2 cellular contexts compared by ENCODE assay signal in the genomic region with DNA sequence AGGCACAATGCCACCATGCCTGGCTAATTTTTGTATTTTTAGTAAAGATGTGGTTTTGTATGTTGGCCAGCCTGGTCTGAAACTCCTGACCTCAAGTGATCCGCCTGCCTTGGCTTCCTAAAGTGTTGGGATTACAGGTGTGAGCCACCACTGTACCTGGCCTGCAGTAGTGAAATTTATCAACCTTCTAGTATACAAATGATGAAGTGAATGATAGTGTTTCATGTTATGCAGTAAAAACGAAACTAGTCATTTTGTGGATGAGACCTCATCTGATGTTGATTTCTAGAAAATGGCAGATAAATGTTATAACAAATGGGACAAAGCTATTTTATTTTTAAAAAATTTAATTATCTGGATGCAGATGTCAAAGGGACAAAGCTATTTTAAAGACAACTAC.
TF ChIP-seq lines count a peak whose summit lies in the region.

No MANE protein-coding gene starts in this region.

TF ChIP-seq in GM12878, 131 proteins besides CTCF, POLR2A, EP300 and RAD21 (continues in another document):
- TF ChIP-seq CBFB (IDR thresholded peaks at IDR 0.05; ENCODE audit: low read depth) (no peak), MYB (IDR thresholded peaks at IDR 0.05; ENCODE audit: borderline replicate concordance, low read depth, low read length) (no peak), JUND (IDR thresholded peaks at IDR 0.05; ENCODE audit: low read depth, low read length) (no peak), RFX5 (IDR thresholded peaks at IDR 0.05; ENCODE audit: low read depth, low read length) (no peak), JUNB (IDR thresholded peaks at IDR 0.05) (peak; percentile 53), EED (IDR thresholded peaks at IDR 0.05; ENCODE audit: low read depth) (0 out of 2 replicates have a peak, but pooled peaks have one; percentile 33), RELA (IDR thresholded peaks at IDR 0.05; ENCODE audit: borderline replicate concordance, partially characterized antibody) (no peak), FOXM1 (IDR thresholded peaks at IDR 0.05; ENCODE audit: low read depth, low read length) (no peak), PAX8 (IDR thresholded peaks at IDR 0.05) (no peak), MYC (IDR thresholded peaks at IDR 0.05; ENCODE audit: insufficient read depth, insufficient read length, insufficient replicate concordance, low read length, severe bottlenecking) (no peak), GABPA (IDR thresholded peaks at IDR 0.05; ENCODE audit: low read depth) (no peak), ZNF384 (IDR thresholded peaks at IDR 0.05; ENCODE audit: borderline replicate concordance, low read depth, low read length) (no peak), HDGF (IDR thresholded peaks at IDR 0.05) (no peak), IRF4 (IDR thresholded peaks at IDR 0.05; ENCODE audit: low read depth, low read length) (no peak), SREBF2 (IDR thresholded peaks at IDR 0.05; ENCODE audit: low read length) (no peak), BMI1 (IDR thresholded peaks at IDR 0.05; ENCODE audit: borderline replicate concordance) (no peak), SUZ12 (IDR thresholded peaks at IDR 0.05; ENCODE audit: unreplicated experiment) (no peak)
- TF ChIP-seq, protein P1, sequence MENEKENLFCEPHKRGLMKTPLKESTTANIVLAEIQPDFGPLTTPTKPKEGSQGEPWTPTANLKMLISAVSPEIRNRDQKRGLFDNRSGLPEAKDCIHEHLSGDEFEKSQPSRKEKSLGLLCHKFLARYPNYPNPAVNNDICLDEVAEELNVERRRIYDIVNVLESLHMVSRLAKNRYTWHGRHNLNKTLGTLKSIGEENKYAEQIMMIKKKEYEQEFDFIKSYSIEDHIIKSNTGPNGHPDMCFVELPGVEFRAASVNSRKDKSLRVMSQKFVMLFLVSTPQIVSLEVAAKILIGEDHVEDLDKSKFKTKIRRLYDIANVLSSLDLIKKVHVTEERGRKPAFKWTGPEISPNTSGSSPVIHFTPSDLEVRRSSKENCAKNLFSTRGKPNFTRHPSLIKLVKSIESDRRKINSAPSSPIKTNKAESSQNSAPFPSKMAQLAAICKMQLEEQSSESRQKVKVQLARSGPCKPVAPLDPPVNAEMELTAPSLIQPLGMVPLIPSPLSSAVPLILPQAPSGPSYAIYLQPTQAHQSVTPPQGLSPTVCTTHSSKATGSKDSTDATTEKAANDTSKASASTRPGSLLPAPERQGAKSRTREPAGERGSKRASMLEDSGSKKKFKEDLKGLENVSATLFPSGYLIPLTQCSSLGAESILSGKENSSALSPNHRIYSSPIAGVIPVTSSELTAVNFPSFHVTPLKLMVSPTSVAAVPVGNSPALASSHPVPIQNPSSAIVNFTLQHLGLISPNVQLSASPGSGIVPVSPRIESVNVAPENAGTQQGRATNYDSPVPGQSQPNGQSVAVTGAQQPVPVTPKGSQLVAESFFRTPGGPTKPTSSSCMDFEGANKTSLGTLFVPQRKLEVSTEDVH (IDR thresholded peaks at IDR 0.05; ENCODE audit: low read depth, partially characterized antibody) = no peak
- TF ChIP-seq, protein P2, sequence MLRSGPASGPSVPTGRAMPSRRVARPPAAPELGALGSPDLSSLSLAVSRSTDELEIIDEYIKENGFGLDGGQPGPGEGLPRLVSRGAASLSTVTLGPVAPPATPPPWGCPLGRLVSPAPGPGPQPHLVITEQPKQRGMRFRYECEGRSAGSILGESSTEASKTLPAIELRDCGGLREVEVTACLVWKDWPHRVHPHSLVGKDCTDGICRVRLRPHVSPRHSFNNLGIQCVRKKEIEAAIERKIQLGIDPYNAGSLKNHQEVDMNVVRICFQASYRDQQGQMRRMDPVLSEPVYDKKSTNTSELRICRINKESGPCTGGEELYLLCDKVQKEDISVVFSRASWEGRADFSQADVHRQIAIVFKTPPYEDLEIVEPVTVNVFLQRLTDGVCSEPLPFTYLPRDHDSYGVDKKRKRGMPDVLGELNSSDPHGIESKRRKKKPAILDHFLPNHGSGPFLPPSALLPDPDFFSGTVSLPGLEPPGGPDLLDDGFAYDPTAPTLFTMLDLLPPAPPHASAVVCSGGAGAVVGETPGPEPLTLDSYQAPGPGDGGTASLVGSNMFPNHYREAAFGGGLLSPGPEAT (IDR thresholded peaks at IDR 0.05; ENCODE audit: low read depth) = no peak
- TF ChIP-seq, protein P3, sequence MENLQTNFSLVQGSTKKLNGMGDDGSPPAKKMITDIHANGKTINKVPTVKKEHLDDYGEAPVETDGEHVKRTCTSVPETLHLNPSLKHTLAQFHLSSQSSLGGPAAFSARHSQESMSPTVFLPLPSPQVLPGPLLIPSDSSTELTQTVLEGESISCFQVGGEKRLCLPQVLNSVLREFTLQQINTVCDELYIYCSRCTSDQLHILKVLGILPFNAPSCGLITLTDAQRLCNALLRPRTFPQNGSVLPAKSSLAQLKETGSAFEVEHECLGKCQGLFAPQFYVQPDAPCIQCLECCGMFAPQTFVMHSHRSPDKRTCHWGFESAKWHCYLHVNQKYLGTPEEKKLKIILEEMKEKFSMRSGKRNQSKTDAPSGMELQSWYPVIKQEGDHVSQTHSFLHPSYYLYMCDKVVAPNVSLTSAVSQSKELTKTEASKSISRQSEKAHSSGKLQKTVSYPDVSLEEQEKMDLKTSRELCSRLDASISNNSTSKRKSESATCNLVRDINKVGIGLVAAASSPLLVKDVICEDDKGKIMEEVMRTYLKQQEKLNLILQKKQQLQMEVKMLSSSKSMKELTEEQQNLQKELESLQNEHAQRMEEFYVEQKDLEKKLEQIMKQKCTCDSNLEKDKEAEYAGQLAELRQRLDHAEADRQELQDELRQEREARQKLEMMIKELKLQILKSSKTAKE (IDR thresholded peaks at IDR 0.05; ENCODE audit: low read depth, poor library complexity, severe bottlenecking) = no peak
- TF ChIP-seq, protein P4, sequence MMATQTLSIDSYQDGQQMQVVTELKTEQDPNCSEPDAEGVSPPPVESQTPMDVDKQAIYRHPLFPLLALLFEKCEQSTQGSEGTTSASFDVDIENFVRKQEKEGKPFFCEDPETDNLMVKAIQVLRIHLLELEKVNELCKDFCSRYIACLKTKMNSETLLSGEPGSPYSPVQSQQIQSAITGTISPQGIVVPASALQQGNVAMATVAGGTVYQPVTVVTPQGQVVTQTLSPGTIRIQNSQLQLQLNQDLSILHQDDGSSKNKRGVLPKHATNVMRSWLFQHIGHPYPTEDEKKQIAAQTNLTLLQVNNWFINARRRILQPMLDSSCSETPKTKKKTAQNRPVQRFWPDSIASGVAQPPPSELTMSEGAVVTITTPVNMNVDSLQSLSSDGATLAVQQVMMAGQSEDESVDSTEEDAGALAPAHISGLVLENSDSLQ (IDR thresholded peaks at IDR 0.05) = no peak

TF ChIP-seq in WTC11, 78 proteins besides CTCF, POLR2A, EP300 and RAD21:
- TF ChIP-seq CREB1 (CRISPR knock-in tag; IDR thresholded peaks at IDR 0.05) = no peak
- TF ChIP-seq, protein P5, sequence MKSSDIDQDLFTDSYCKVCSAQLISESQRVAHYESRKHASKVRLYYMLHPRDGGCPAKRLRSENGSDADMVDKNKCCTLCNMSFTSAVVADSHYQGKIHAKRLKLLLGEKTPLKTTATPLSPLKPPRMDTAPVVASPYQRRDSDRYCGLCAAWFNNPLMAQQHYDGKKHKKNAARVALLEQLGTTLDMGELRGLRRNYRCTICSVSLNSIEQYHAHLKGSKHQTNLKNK (CRISPR knock-in tag; IDR thresholded peaks at IDR 0.05) = no peak
- no peak for TF ChIP-seq TCF7 (CRISPR knock-in tag; IDR thresholded peaks at IDR 0.05; ENCODE audit: low read depth)
- no peak for TF ChIP-seq CBFB (CRISPR knock-in tag; IDR thresholded peaks at IDR 0.05; ENCODE audit: low read depth)
- TF ChIP-seq, protein P6, sequence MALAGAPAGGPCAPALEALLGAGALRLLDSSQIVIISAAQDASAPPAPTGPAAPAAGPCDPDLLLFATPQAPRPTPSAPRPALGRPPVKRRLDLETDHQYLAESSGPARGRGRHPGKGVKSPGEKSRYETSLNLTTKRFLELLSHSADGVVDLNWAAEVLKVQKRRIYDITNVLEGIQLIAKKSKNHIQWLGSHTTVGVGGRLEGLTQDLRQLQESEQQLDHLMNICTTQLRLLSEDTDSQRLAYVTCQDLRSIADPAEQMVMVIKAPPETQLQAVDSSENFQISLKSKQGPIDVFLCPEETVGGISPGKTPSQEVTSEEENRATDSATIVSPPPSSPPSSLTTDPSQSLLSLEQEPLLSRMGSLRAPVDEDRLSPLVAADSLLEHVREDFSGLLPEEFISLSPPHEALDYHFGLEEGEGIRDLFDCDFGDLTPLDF (CRISPR knock-in tag; IDR thresholded peaks at IDR 0.05) = no peak
- TF ChIP-seq SOX15 (CRISPR knock-in tag; IDR thresholded peaks at IDR 0.05) = no peak
- TF ChIP-seq, protein P7, sequence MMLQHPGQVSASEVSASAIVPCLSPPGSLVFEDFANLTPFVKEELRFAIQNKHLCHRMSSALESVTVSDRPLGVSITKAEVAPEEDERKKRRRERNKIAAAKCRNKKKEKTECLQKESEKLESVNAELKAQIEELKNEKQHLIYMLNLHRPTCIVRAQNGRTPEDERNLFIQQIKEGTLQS (CRISPR knock-in tag; conservative IDR thresholded peaks at IDR 0.05) = no peak
- TF ChIP-seq ETV6 (CRISPR knock-in tag; IDR thresholded peaks at IDR 0.05) = no peak
- TF ChIP-seq, protein P8, sequence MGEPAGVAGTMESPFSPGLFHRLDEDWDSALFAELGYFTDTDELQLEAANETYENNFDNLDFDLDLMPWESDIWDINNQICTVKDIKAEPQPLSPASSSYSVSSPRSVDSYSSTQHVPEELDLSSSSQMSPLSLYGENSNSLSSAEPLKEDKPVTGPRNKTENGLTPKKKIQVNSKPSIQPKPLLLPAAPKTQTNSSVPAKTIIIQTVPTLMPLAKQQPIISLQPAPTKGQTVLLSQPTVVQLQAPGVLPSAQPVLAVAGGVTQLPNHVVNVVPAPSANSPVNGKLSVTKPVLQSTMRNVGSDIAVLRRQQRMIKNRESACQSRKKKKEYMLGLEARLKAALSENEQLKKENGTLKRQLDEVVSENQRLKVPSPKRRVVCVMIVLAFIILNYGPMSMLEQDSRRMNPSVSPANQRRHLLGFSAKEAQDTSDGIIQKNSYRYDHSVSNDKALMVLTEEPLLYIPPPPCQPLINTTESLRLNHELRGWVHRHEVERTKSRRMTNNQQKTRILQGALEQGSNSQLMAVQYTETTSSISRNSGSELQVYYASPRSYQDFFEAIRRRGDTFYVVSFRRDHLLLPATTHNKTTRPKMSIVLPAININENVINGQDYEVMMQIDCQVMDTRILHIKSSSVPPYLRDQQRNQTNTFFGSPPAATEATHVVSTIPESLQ (CRISPR knock-in tag; IDR thresholded peaks at IDR 0.05) = no peak
- TF ChIP-seq, protein P9, sequence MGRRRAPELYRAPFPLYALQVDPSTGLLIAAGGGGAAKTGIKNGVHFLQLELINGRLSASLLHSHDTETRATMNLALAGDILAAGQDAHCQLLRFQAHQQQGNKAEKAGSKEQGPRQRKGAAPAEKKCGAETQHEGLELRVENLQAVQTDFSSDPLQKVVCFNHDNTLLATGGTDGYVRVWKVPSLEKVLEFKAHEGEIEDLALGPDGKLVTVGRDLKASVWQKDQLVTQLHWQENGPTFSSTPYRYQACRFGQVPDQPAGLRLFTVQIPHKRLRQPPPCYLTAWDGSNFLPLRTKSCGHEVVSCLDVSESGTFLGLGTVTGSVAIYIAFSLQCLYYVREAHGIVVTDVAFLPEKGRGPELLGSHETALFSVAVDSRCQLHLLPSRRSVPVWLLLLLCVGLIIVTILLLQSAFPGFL (CRISPR knock-in tag; IDR thresholded peaks at IDR 0.05; ENCODE audit: borderline replicate concordance) = no peak
- TF ChIP-seq EMX1 (CRISPR knock-in tag; IDR thresholded peaks at IDR 0.05) = no peak
- no peak for TF ChIP-seq JUN (CRISPR knock-in tag; IDR thresholded peaks at IDR 0.05)
- TF ChIP-seq SMAD4 (CRISPR knock-in tag; IDR thresholded peaks at IDR 0.05) = no peak
TF ChIP-seq in WTC11: peak in this region for 0.
